In the genomic region with DNA sequence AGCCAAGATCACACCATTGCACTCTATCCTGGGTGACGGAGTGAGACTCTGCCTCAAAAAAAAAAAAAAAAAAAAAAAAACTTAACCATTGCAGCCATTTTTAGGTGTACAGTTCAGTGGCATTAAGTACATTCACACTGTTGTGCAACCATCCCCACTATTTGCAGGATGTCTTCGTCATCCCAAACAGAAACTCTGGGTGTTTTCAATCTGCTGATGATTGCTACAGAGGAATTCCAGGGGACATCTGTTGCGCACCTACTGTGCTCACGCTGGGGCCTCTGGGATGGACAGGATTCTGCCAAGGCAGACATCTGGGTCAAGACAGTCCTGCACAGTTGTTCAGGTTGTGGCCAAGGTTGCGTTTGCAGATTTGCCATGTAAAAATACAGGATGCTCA, we compare ENCODE assay signal across 25 cellular contexts. TPM values are rescaled to one million over a fixed set of nuclear protein-coding genes. Genes with fewer than 3 reads are reported as not detected.
"Had no signal": no experiment of that assay in that cellular context is flagged by ENCODE, and none has a peak within 500 bp of the region (broad histone marks: within the 10 kb centered on the region; RNA-seq: fewer than 3 reads in every experiment).

No MANE protein-coding gene starts in this region.

- H3K4me1 ChIP-seq: neural progenitor cell, prostate gland, right atrium auricular region had no signal

- H3K9ac ChIP-seq: neural progenitor cell had no signal

- H2AFZ ChIP-seq: neural progenitor cell had no signal

- H3K36me3 ChIP-seq: brain microvascular endothelial cell, heart right ventricle, neural progenitor cell, prostate gland, right atrium auricular region, tibial nerve had no signal

- FAIRE-seq: urothelium cell line had no signal

- ATAC-seq: activated CD4-positive, CD25-positive, alpha-beta regulatory T cell treated with anti-CD3 and anti-CD28 coated beads, Interleukin-2, amount 50 U/mL, for 24 hours; activated CD8-positive, alpha-beta T cell treated with anti-CD3 and anti-CD28 coated beads, Interleukin-2, amount 10 ng/mL, durations not matched to agents 7 days and 5 days; activated naive CD8-positive, alpha-beta T cell treated with anti-CD3 and anti-CD28 coated beads, Interleukin-2, amount 50 U/mL, for 24 hours; esophagus mucosa; heart right ventricle; left ventricle myocardium superior; naive thymus-derived CD4-positive, alpha-beta T cell; stimulated activated naive CD8-positive, alpha-beta T cell treated with anti-CD3 and anti-CD28 coated beads, Interleukin-15, Interleukin-2, amounts not matched to agents 100 U/mL and 50 U/mL, for 24 hours had no signal

- H3K9me3 ChIP-seq: heart right ventricle, prostate gland, right atrium auricular region, tibial nerve had no signal

- H3K4me3 ChIP-seq: heart right ventricle, neural progenitor cell, prostate gland, right atrium auricular region, tibial nerve had no signal

- DNase-seq: activated CD4-positive, alpha-beta T cell treated with anti-CD3 and anti-CD28 coated beads, Interleukin-2, amount 10 ng/mL, durations not matched to agents 7 days and 5 days; activated CD8-positive, alpha-beta T cell treated with anti-CD3 and anti-CD28 coated beads, Interleukin-2, amount 10 ng/mL, durations not matched to agents 7 days and 5 days; activated naive CD4-positive, alpha-beta T cell treated with anti-CD3 and anti-CD28 coated beads, Interleukin-2, amount 10 ng/mL, durations not matched to agents 7 days and 5 days; activated naive CD8-positive, alpha-beta T cell treated with anti-CD3 and anti-CD28 coated beads, Interleukin-2, amount 50 U/mL, for 24 hours; activated T-cell treated with anti-CD3 and anti-CD28 coated beads, Interleukin-2, amount 50 U/mL, for 24 hours; aorta; brain microvascular endothelial cell; cortex of kidney; heart right ventricle; kidney glomerular epithelial cell; left ventricle myocardium superior; naive thymus-derived CD4-positive, alpha-beta T cell; stimulated activated CD4-positive, alpha-beta T cell treated with anti-CD3 and anti-CD28 coated beads, Interleukin-2, amount 100 ng/mL, for 24 hours; stimulated activated naive CD8-positive, alpha-beta T cell treated with anti-CD3 and anti-CD28 coated beads, Interleukin-15, Interleukin-2, amounts not matched to agents 100 U/mL and 50 U/mL, for 24 hours had no signal

- H3K27ac ChIP-seq: brain microvascular endothelial cell, heart right ventricle, neural progenitor cell, prostate gland, right atrium auricular region, tibial nerve had no signal

- H3K27me3 ChIP-seq: brain microvascular endothelial cell, heart right ventricle, neural progenitor cell, right atrium auricular region, tibial nerve had no signal

- H3K4me2 ChIP-seq: neural progenitor cell had no signal

RNA-seq across cellular contexts. Expression of gene APOC4, which starts 2.4 kb away (rescaled TPM):
- total RNA-seq: activated CD4-positive, alpha-beta T cell treated with anti-CD3 and anti-CD28 coated beads, Interleukin-2, amount 10 ng/mL, durations not matched to agents 7 days and 5 days; activated CD8-positive, alpha-beta T cell treated with anti-CD3 and anti-CD28 coated beads, Interleukin-2, amount 10 ng/mL, durations not matched to agents 7 days and 5 days; activated T-helper 2 cell treated with anti-CD3 and anti-CD28 coated beads, Interferon-gamma antibody, Interleukin-2, Interleukin-4, amounts not matched to agents 10 μg/mL and 5 μg/mL and 100 μg/mL, durations not matched to agents 14 hours and 24 hours and 36 hours; aorta; esophagus mucosa; heart right ventricle; left ventricle myocardium superior; mucosa of gallbladder; naive thymus-derived CD4-positive, alpha-beta T cell; osteocyte; prostate gland; right atrium auricular region; skeletal muscle tissue; tibial nerve had no signal
- polyA plus RNA-seq: aorta; heart right ventricle; naive thymus-derived CD4-positive, alpha-beta T cell had no signal

RNA-seq across cellular contexts. Expression of gene APOC2, which starts 6.2 kb away (rescaled TPM):
- total RNA-seq: activated CD4-positive, alpha-beta T cell treated with anti-CD3 and anti-CD28 coated beads, Interleukin-2, amount 10 ng/mL, durations not matched to agents 7 days and 5 days; activated CD8-positive, alpha-beta T cell treated with anti-CD3 and anti-CD28 coated beads, Interleukin-2, amount 10 ng/mL, durations not matched to agents 7 days and 5 days; activated T-helper 2 cell treated with anti-CD3 and anti-CD28 coated beads, Interferon-gamma antibody, Interleukin-2, Interleukin-4, amounts not matched to agents 10 μg/mL and 5 μg/mL and 100 μg/mL, durations not matched to agents 14 hours and 24 hours and 36 hours; left ventricle myocardium superior; osteocyte; prostate gland; right atrium auricular region; skeletal muscle tissue had no signal
- polyA plus RNA-seq: naive thymus-derived CD4-positive, alpha-beta T cell had no signal

RNA-seq across cellular contexts. Expression of gene APOC1, which starts 25.3 kb away (rescaled TPM):
- total RNA-seq: activated CD4-positive, alpha-beta T cell treated with anti-CD3 and anti-CD28 coated beads, Interleukin-2, amount 10 ng/mL, durations not matched to agents 7 days and 5 days; activated CD8-positive, alpha-beta T cell treated with anti-CD3 and anti-CD28 coated beads, Interleukin-2, amount 10 ng/mL, durations not matched to agents 7 days and 5 days had no signal
- polyA plus RNA-seq: naive thymus-derived CD4-positive, alpha-beta T cell had no signal

RNA-seq across cellular contexts. Expression of gene APOE, which starts 34.1 kb away (rescaled TPM):
- polyA plus RNA-seq: naive thymus-derived CD4-positive, alpha-beta T cell had no signal
